In genomic region chr2:233461481-233461891, GRCh38 we compare ENCODE assay signal across 28 cellular contexts.
DNase-seq lines count a peak whose midpoint lies in the region; ATAC-seq and TF ChIP-seq lines count a peak whose summit lies in the region.
"Had no signal": no experiment of that assay in that cellular context is flagged by ENCODE, and none has a peak within 500 bp of the region (broad histone marks: within the 10 kb centered on the region; RNA-seq: fewer than 3 reads in every experiment).

No MANE protein-coding gene starts in this region.

- no peak for DNase-seq in stimulated activated naive CD8-positive, alpha-beta T cell treated with anti-CD3 and anti-CD28 coated beads, Interleukin-15, amount 100 ng/mL, for 72 hours
- DNase-seq in lower lobe of right lung = peak; percentile 44
- no peak for DNase-seq in substantia nigra (lab: John Stamatoyannopoulos, UW)
- no peak for DNase-seq in GM13976 (ENCODE audit: low spot score)
- DNase-seq: activated CD4-positive, alpha-beta T cell treated with anti-CD3 and anti-CD28 coated beads for 36 hours; activated CD8-positive, alpha-beta memory T cell treated with anti-CD3 and anti-CD28 coated beads for 24 hours; activated naive CD4-positive, alpha-beta T cell treated with Interleukin-2 at 50 U/mL for 16 hours; activated T-cell treated with anti-CD3 and anti-CD28 coated beads, Interleukin-2, amount 50 U/mL, for 1 hour; CD4-positive, alpha-beta T cell; effector memory CD4-positive, alpha-beta T cell; foreskin keratinocyte; GDM1; NCI-H1436 treated with DMSO at 0.1 percent for 48 hours; NCI-H524; sigmoid colon; stimulated activated CD4-positive, alpha-beta T cell treated with anti-CD3 and anti-CD28 coated beads, Interleukin-15, amount 100 ng/mL, for 24 hours had no signal

- in situ Hi-C loops in GM13976 (cut with MboI; ENCODE audit: low sequenced_read_pairs, unreplicated experiment) = loop anchor here (25.0 kb wide), 1 partner anchor 251 kb away; the partner anchor contains the start of genes UGT1A4 and UGT1A5

- H3K27me3 Mint-ChIP-seq in stimulated activated naive CD8-positive, alpha-beta T cell treated with anti-CD3 and anti-CD28 coated beads, Interleukin-15, Interleukin-2, amounts not matched to agents 100 ng/mL and 50 ng/mL, for 24 hours = no peaks in the 10 kb centered on the region
- H3K27me3 Mint-ChIP-seq in stimulated activated naive CD8-positive, alpha-beta T cell treated with anti-CD3 and anti-CD28 coated beads, Interleukin-15, amount 100 ng/mL, for 72 hours = no peaks in the 10 kb centered on the region
- H3K27me3 Mint-ChIP-seq: activated CD4-positive, alpha-beta T cell treated with anti-CD3 and anti-CD28 coated beads for 36 hours; CD4-positive, alpha-beta T cell; type B pancreatic cell had no signal

- H3K36me3 Mint-ChIP-seq in stimulated activated naive CD8-positive, alpha-beta T cell treated with anti-CD3 and anti-CD28 coated beads, Interleukin-15, Interleukin-2, amounts not matched to agents 100 ng/mL and 50 ng/mL, for 24 hours (ENCODE audit: low read depth) = peaks cover 61% of the 10 kb centered on the region

- no peak overlapping the region for H3K4me3 Mint-ChIP-seq in stimulated activated naive CD8-positive, alpha-beta T cell treated with anti-CD3 and anti-CD28 coated beads, Interleukin-15, Interleukin-2, amounts not matched to agents 100 ng/mL and 50 ng/mL, for 24 hours
- H3K4me3 Mint-ChIP-seq in stimulated activated naive CD8-positive, alpha-beta T cell treated with anti-CD3 and anti-CD28 coated beads, Interleukin-15, amount 100 ng/mL, for 72 hours = no peak overlapping the region
- H3K4me3 Mint-ChIP-seq: activated CD4-positive, alpha-beta T cell treated with anti-CD3 and anti-CD28 coated beads for 36 hours; CD4-positive, alpha-beta T cell; GM23338; nephron; T-helper 1 cell treated with Interleukin-12 subunit alpha and Interleukin-12 subunit beta and Interleukin-4 antibody, amounts not matched to agents 30 μg/mL and 1 μg/mL, for 36 hours; type B pancreatic cell had no signal

- H3K27ac ChIP-seq in angular gyrus (ENCODE audit: low read depth, low read length) (peak overlapping the region; percentile 65), lower lobe of right lung (no peak overlapping the region), substantia nigra (ENCODE audit: low read depth, low read length, poor library complexity, severe bottlenecking) (peak overlapping the region; percentile 14)
- H3K27ac ChIP-seq: foreskin keratinocyte, hepatocyte, parathyroid adenoma, sigmoid colon, SK-N-MC had no signal

- no peaks in the 10 kb centered on the region for H3K9me3 Mint-ChIP-seq in stimulated activated naive CD8-positive, alpha-beta T cell treated with anti-CD3 and anti-CD28 coated beads, Interleukin-15, Interleukin-2, amounts not matched to agents 100 ng/mL and 50 ng/mL, for 24 hours
- H3K9me3 Mint-ChIP-seq in stimulated activated naive CD8-positive, alpha-beta T cell treated with anti-CD3 and anti-CD28 coated beads, Interleukin-15, amount 100 ng/mL, for 72 hours = no peaks in the 10 kb centered on the region
- H3K9me3 Mint-ChIP-seq: CD4-positive, alpha-beta T cell; nephron; T-helper 1 cell treated with Interleukin-12 subunit alpha and Interleukin-12 subunit beta and Interleukin-4 antibody, amounts not matched to agents 30 μg/mL and 1 μg/mL, for 36 hours; type B pancreatic cell had no signal

- no peaks in the 10 kb centered on the region for H3K4me1 ChIP-seq in lower lobe of right lung
- H3K4me1 ChIP-seq: parathyroid adenoma, sigmoid colon had no signal

- H3K36me3 ChIP-seq in lower lobe of right lung = peaks cover 83% of the 10 kb centered on the region

- H3K4me3 ChIP-seq in lower lobe of right lung = no peak overlapping the region
- H3K4me3 ChIP-seq: GM23338, hepatocyte, K562, sigmoid colon, SK-N-MC had no signal

- H3K27me3 ChIP-seq in lower lobe of right lung (ENCODE audit: low read depth) = no peaks in the 10 kb centered on the region
- H3K27me3 ChIP-seq: foreskin keratinocyte, hepatocyte, sigmoid colon had no signal

- no peaks in the 10 kb centered on the region for H3K4me1 Mint-ChIP-seq in stimulated activated naive CD8-positive, alpha-beta T cell treated with anti-CD3 and anti-CD28 coated beads, Interleukin-15, Interleukin-2, amounts not matched to agents 100 ng/mL and 50 ng/mL, for 24 hours (ENCODE audit: low read depth)
- no peaks in the 10 kb centered on the region for H3K4me1 Mint-ChIP-seq in stimulated activated naive CD8-positive, alpha-beta T cell treated with anti-CD3 and anti-CD28 coated beads, Interleukin-15, amount 100 ng/mL, for 72 hours
- H3K4me1 Mint-ChIP-seq: activated CD4-positive, alpha-beta T cell treated with anti-CD3 and anti-CD28 coated beads for 36 hours; GM23338; nephron had no signal

- ATAC-seq in stimulated activated naive CD8-positive, alpha-beta T cell treated with anti-CD3 and anti-CD28 coated beads, Interleukin-15, amount 100 ng/mL, for 72 hours = no peak
- ATAC-seq in lower lobe of right lung = no peak
- no peak for ATAC-seq in HG02798 (IDR thresholded peaks at IDR 0.05; ENCODE audit: poor library complexity, unreplicated experiment)
- ATAC-seq in HG02970 (IDR thresholded peaks at IDR 0.05; ENCODE audit: low FRiP score, unreplicated experiment) = no peak
- ATAC-seq: activated CD4-positive, alpha-beta T cell treated with anti-CD3 and anti-CD28 coated beads for 36 hours; foreskin keratinocyte; GM23338; K562 had no signal

- H3K27ac Mint-ChIP-seq in stimulated activated naive CD8-positive, alpha-beta T cell treated with anti-CD3 and anti-CD28 coated beads, Interleukin-15, Interleukin-2, amounts not matched to agents 100 ng/mL and 50 ng/mL, for 24 hours = peak overlapping the region; percentile 21
- peak overlapping the region in 1 of 2 donors; percentile 86 for H3K27ac Mint-ChIP-seq in stimulated activated naive CD8-positive, alpha-beta T cell treated with anti-CD3 and anti-CD28 coated beads, Interleukin-15, amount 100 ng/mL, for 72 hours
- H3K27ac Mint-ChIP-seq: activated CD4-positive, alpha-beta T cell treated with anti-CD3 and anti-CD28 coated beads for 36 hours; CD4-positive, alpha-beta T cell; GM23338; nephron; T-helper 1 cell treated with Interleukin-12 subunit alpha and Interleukin-12 subunit beta and Interleukin-4 antibody, amounts not matched to agents 30 μg/mL and 1 μg/mL, for 36 hours; type B pancreatic cell had no signal

- TF ChIP-seq CTCF in lower lobe of right lung (IDR thresholded peaks at IDR 0.05) (no peak), GM13976 (IDR thresholded peaks at IDR 0.05; ENCODE audit: borderline replicate concordance, control extremely low read depth, extremely low read depth, insufficient read depth, missing control alignments) (no peak)

- H3K9me3 ChIP-seq in lower lobe of right lung = no peaks in the 10 kb centered on the region
- H3K9me3 ChIP-seq: sigmoid colon had no signal

- intact Hi-C loops in lower lobe of right lung (cut with DNase I) = no loop called here
